ENCODE assay signal across 14 cellular contexts in the genomic region with DNA sequence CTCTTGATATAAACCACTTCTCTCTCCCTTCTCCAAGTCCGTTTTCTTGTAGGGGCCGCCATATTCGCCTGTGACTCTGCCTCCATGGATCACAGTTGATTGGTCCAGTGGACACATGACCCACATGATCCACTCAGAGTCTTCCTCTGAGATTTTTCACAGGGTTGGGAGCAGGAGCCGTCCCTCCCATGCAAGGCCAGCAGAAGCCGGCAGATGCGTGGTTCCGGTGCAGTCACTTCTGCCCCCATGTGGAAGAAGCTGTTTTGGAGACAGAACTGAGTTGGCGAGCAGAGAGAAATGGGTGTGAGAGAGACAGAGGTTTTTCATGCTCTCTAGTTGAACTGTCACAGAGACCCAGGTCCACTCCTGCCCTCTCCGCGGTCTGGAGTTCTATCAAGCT.
A peak's percentile ranks its signal among the peaks of the same experiment; 100 is the strongest.
DNase-seq lines count a peak whose midpoint lies in the region; ATAC-seq, FAIRE-seq and TF ChIP-seq lines count a peak whose summit lies in the region.
"Had no signal": no experiment of that assay in that cellular context is flagged by ENCODE, and none has a peak within 500 bp of the region (broad histone marks: within the 10 kb centered on the region; RNA-seq: fewer than 3 reads in every experiment).

No MANE protein-coding gene starts in this region.

- H3K27me3 ChIP-seq in astrocyte (ENCODE audit: insufficient read depth, low read length) (no peaks in the 10 kb centered on the region), upper lobe of left lung (no peaks in the 10 kb centered on the region)

- H3K9me3 Mint-ChIP-seq in astrocyte (ENCODE audit: unreplicated experiment) (peaks cover 9% of the 10 kb centered on the region), T-cell (peaks cover 0 to 2% (median 0%) of the 10 kb centered on the region in 3 donors)
- H3K9me3 Mint-ChIP-seq: activated CD4-positive, alpha-beta T cell treated with anti-CD3 and anti-CD28 coated beads, Interleukin-2, amount 10 ng/mL, durations not matched to agents 24 days and 14 days; activated naive CD4-positive, alpha-beta T cell treated with anti-CD3 and anti-CD28 coated beads, Interleukin-2, amount 50 U/mL, for 72 hours; natural killer cell treated with Interleukin-12 subunit alpha and Interleukin-12 subunit beta and Interleukin-15 and Interleukin-18, amount 100 ng/mL, for 72 hours had no signal

- H3K27ac ChIP-seq in astrocyte (ENCODE audit: low read depth, low read length) (no peak overlapping the region), upper lobe of left lung (no peak overlapping the region)

- H3K36me3 Mint-ChIP-seq in astrocyte (ENCODE audit: low read depth, unreplicated experiment) (no peaks in the 10 kb centered on the region), T-cell (no peaks in the 10 kb centered on the region)
- H3K36me3 Mint-ChIP-seq: activated naive CD4-positive, alpha-beta T cell treated with anti-CD3 and anti-CD28 coated beads, Interleukin-2, amount 50 U/mL, for 72 hours; natural killer cell treated with Interleukin-12 subunit alpha and Interleukin-12 subunit beta and Interleukin-15 and Interleukin-18, amount 100 ng/mL, for 72 hours had no signal

- H3K9ac ChIP-seq in astrocyte (ENCODE audit: low read length): no peak overlapping the region

- TF ChIP-seq CTCF in AG10803 (conservative IDR thresholded peaks at IDR 0.05; ENCODE audit: low read length): peak; percentile 54
- peak; percentile 38 for TF ChIP-seq CTCF in astrocyte (IDR thresholded peaks at IDR 0.05; ENCODE audit: insufficient read depth, low read depth, low read length)
- TF ChIP-seq CTCF in GM13976 (IDR thresholded peaks at IDR 0.05; ENCODE audit: borderline replicate concordance, control extremely low read depth, extremely low read depth, insufficient read depth, missing control alignments): no peak
- TF ChIP-seq CTCF in upper lobe of left lung (IDR thresholded peaks at IDR 0.05): no peak

- H3K36me3 ChIP-seq in astrocyte (ENCODE audit: insufficient read depth, low read length) (no peaks in the 10 kb centered on the region), upper lobe of left lung (no peaks in the 10 kb centered on the region)

- TF ChIP-seq POLR2A in upper lobe of left lung (IDR thresholded peaks at IDR 0.05): no peak

- in situ Hi-C loops in GM13976 (cut with MboI; ENCODE audit: low sequenced_read_pairs, unreplicated experiment): no loop called here

- no peaks in the 10 kb centered on the region for H4K20me1 ChIP-seq in astrocyte (ENCODE audit: insufficient read depth, low read length)

- POLR2A ChIA-PET in T-cell (lab: Charles Lee): no interaction called here

- H3K27me3 Mint-ChIP-seq in astrocyte (ENCODE audit: low read depth, unreplicated experiment): peaks cover 27% of the 10 kb centered on the region
- H3K27me3 Mint-ChIP-seq in T-cell: peaks cover 25 to 29% of the 10 kb centered on the region in 2 donors

- no peak overlapping the region for H3K4me3 ChIP-seq in AG10803 (ENCODE audit: low read length)
- H3K4me3 ChIP-seq in astrocyte (ENCODE audit: insufficient read depth, low read depth, low read length): no peak overlapping the region
- no peak overlapping the region for H3K4me3 ChIP-seq in upper lobe of left lung

- no peak overlapping the region for H3K27ac Mint-ChIP-seq in astrocyte (ENCODE audit: unreplicated experiment)
- H3K27ac Mint-ChIP-seq in T-cell: no peak overlapping the region
- H3K27ac Mint-ChIP-seq: activated CD4-positive, alpha-beta T cell treated with anti-CD3 and anti-CD28 coated beads, Interleukin-2, amount 10 ng/mL, durations not matched to agents 24 days and 14 days; activated naive CD4-positive, alpha-beta T cell treated with anti-CD3 and anti-CD28 coated beads, Interleukin-2, amount 50 U/mL, for 72 hours; natural killer cell treated with Interleukin-12 subunit alpha and Interleukin-12 subunit beta and Interleukin-15 and Interleukin-18, amount 100 ng/mL, for 72 hours had no signal

- H3K79me2 ChIP-seq in astrocyte (ENCODE audit: insufficient read depth, low read length): no peaks in the 10 kb centered on the region

- 50 to 62% methylated on average over 7 to 10 of the region's 10 CpGs for WGBS in upper lobe of left lung, 2 donors

- H3K4me1 ChIP-seq in astrocyte (ENCODE audit: insufficient read depth, low read length): no peaks in the 10 kb centered on the region
- H3K4me1 ChIP-seq in upper lobe of left lung: no peaks in the 10 kb centered on the region

- ATAC-seq in T-cell (replicated peaks in 1 of 4) (no peak), upper lobe of left lung (ENCODE audit: low FRiP score in 2 of 2) (no peak)
- ATAC-seq: activated naive CD4-positive, alpha-beta T cell treated with anti-CD3 and anti-CD28 coated beads, Interleukin-2, amount 50 U/mL, for 72 hours; natural killer cell treated with Interleukin-12 subunit alpha and Interleukin-12 subunit beta and Interleukin-15 and Interleukin-18, amount 100 ng/mL, for 72 hours had no signal

- H3K4me3 Mint-ChIP-seq in astrocyte (ENCODE audit: unreplicated experiment): no peak overlapping the region
- H3K4me3 Mint-ChIP-seq in T-cell: no peak overlapping the region
- H3K4me3 Mint-ChIP-seq: activated CD4-positive, alpha-beta T cell treated with anti-CD3 and anti-CD28 coated beads, Interleukin-2, amount 10 ng/mL, durations not matched to agents 24 days and 14 days; natural killer cell treated with Interleukin-12 subunit alpha and Interleukin-12 subunit beta and Interleukin-15 and Interleukin-18, amount 100 ng/mL, for 72 hours had no signal

- no peak overlapping the region for H3K4me2 ChIP-seq in astrocyte (ENCODE audit: low read length)

- DNase-seq in AG10803 (ENCODE audit: low read depth): peak; percentile 51
- DNase-seq in HT1080 (ENCODE audit: low read depth): peak; percentile 18
- peak; percentile 33 for DNase-seq in astrocyte (ENCODE audit: low read depth)
- DNase-seq in iPS-NIHi7 (ENCODE audit: extremely low spot score): peak; percentile 61
- DNase-seq in NCI-H2029 treated with DMSO at 0.1 percent for 48 hours (lab: John Stamatoyannopoulos, UW): no peak
- DNase-seq in T-cell: no peak
- no peak for DNase-seq in GM13976 (ENCODE audit: low spot score)
- no peak for DNase-seq in upper lobe of left lung
- DNase-seq: activated CD4-positive, alpha-beta T cell treated with anti-CD3 and anti-CD28 coated beads, Interleukin-2, amount 10 ng/mL, durations not matched to agents 24 days and 14 days; effector CD8-positive, alpha-beta T cell; SIG-M5; stimulated activated CD4-positive, alpha-beta T cell treated with anti-CD3 and anti-CD28 coated beads, Interleukin-12 subunit alpha, Interleukin-12 subunit beta, amount 100 ng/mL, for 4 hours had no signal

- no peak for FAIRE-seq in astrocyte (lab: Jason Lieb, UNC)

- H3K9me3 ChIP-seq in astrocyte (ENCODE audit: insufficient read depth, low read depth, low read length) (peaks cover 3% of the 10 kb centered on the region), upper lobe of left lung (no peaks in the 10 kb centered on the region)

- no peak for TF ChIP-seq EP300 in upper lobe of left lung (IDR thresholded peaks at IDR 0.05)

- H2AFZ ChIP-seq in astrocyte (ENCODE audit: low read depth, low read length): no peak overlapping the region

- H3K4me1 Mint-ChIP-seq in astrocyte (ENCODE audit: low read depth, unreplicated experiment): no peaks in the 10 kb centered on the region
- H3K4me1 Mint-ChIP-seq in T-cell: peaks cover 10 to 14% (median 12%) of the 10 kb centered on the region in 3 donors

- CTCF ChIA-PET in T-cell (lab: Charles Lee): interaction anchor here in 1 of 2 donors (0.5 kb wide), 1 partner anchor 621 kb away, joined by 4 read pairs; no protein-coding TSS in a partner anchor

Comparison
In these comparisons a context has a peak if more than half of its experiments do, and no peak if none do; other contexts are left out.
1. DNase-seq: peak in AG10803 (single experiment), HT1080 (single experiment), astrocyte (single experiment) and iPS-NIHi7 (single experiment); none in NCI-H2029 treated with DMSO at 0.1 percent for 48 hours (single experiment), T-cell (0 of 34), GM13976 (single experiment) and upper lobe of left lung (0 of 2).
2. CTCF ChIP-seq: peak in AG10803 (single experiment) and astrocyte (single experiment); none in GM13976 (single experiment) and upper lobe of left lung (0 of 6).